In the genomic region with DNA sequence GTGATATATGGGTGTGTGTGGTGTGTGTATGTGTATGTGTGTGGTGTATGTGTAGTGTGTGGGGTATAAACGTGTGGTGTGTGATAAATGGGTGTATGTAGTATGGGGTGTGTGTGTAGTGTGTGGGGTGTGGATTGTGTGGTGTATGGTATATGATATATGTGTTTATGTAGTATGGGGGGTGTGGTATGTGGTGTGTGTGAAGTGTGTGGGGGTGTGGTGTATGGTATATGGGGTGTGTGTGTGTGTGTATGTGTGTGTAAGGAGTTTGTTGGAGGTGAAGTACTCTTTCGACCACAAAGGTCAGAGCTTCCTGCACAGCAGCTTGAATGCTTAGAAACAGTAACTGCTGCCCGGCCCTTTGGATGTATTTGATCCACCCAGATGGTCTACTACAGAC, we compare ENCODE assay signal across 21 cellular contexts.
DNase-seq lines count a peak whose midpoint lies in the region; ATAC-seq, FAIRE-seq and TF ChIP-seq lines count a peak whose summit lies in the region.
"Had no signal": no experiment of that assay in that cellular context is flagged by ENCODE, and none has a peak within 500 bp of the region (broad histone marks: within the 10 kb centered on the region; RNA-seq: fewer than 3 reads in every experiment).

No MANE protein-coding gene starts in this region.

- no peaks in the 10 kb centered on the region for H3K79me2 ChIP-seq in H1 (ENCODE audit: control insufficient read depth in 1 of 2, insufficient read depth in 2 of 2, low read length in 2 of 2)

- H3K9ac ChIP-seq in IMR-90 (ENCODE audit: low read depth, low read length) = no peak overlapping the region
- H3K9ac ChIP-seq in H1 (replicated peaks in 1 of 4; ENCODE audit: extremely low read depth in 1 of 4, low read depth in 3 of 4, low read length in 3 of 4) = no peak overlapping the region
- H3K9ac ChIP-seq: KMS-11, SK-N-SH had no signal

- no peak overlapping the region for H2BK120ac ChIP-seq in IMR-90 (ENCODE audit: low read depth, low read length)
- H2BK120ac ChIP-seq in H1 (replicated peaks; ENCODE audit: low read depth, low read length) = no peak overlapping the region

- no peak overlapping the region for H2AK5ac ChIP-seq in IMR-90 (ENCODE audit: low read depth, low read length)
- H2AK5ac ChIP-seq in H1 (ENCODE audit: low read depth, low read length) = no peak overlapping the region

- H2BK20ac ChIP-seq in IMR-90 (ENCODE audit: low read depth, low read length) (no peak overlapping the region), H1 (ENCODE audit: low read length) (no peak overlapping the region)

- in situ Hi-C loops in IMR-90 (cut with MboI; ENCODE audit: low sequenced_read_pairs) = no loop called here

- no peak overlapping the region for H3K14ac ChIP-seq in IMR-90 (replicated peaks; ENCODE audit: low read depth, low read length)
- no peak overlapping the region for H3K14ac ChIP-seq in H1 (ENCODE audit: insufficient read length)

- no peak overlapping the region for H3K27ac Mint-ChIP-seq in activated T-cell treated with anti-CD3 and anti-CD28 coated beads, Interleukin-2, amount 50 U/mL, for 72 hours
- H3K27ac Mint-ChIP-seq in stimulated activated naive CD8-positive, alpha-beta T cell treated with anti-CD3 and anti-CD28 coated beads, Interleukin-15, amount 100 ng/mL, for 72 hours = no peak overlapping the region
- H3K27ac Mint-ChIP-seq: B cell, CD14-positive monocyte had no signal

- no peak overlapping the region for H3K18ac ChIP-seq in IMR-90 (ENCODE audit: low read depth, low read length)
- H3K18ac ChIP-seq in H1 (ENCODE audit: extremely low read depth, low read length) = no peak overlapping the region

- no peaks in the 10 kb centered on the region for H3K9me3 ChIP-seq in IMR-90 (ENCODE audit: control insufficient read depth, insufficient read depth, low read length)
- no peaks in the 10 kb centered on the region for H3K9me3 ChIP-seq in H1 (ENCODE audit: insufficient read depth in 2 of 2, low read depth in 1 of 2, low read length in 1 of 2)
- H3K9me3 ChIP-seq: A549, SK-N-SH had no signal

- H2BK15ac ChIP-seq in IMR-90 (ENCODE audit: low read depth, low read length) (no peak overlapping the region), H1 (ENCODE audit: low read length) (no peak overlapping the region)

- no peaks in the 10 kb centered on the region for H3K79me1 ChIP-seq in IMR-90 (ENCODE audit: low read depth in 1 of 2, low read length in 2 of 2)
- no peaks in the 10 kb centered on the region for H3K79me1 ChIP-seq in H1 (ENCODE audit: low read depth, low read length)

- no peak overlapping the region for H3K4me3 ChIP-seq in IMR-90 (ENCODE audit: insufficient read depth, low read depth, low read length)
- no peak overlapping the region for H3K4me3 ChIP-seq in H1 (ENCODE audit: extremely low read depth in 1 of 4, insufficient read depth in 2 of 4, low read depth in 3 of 4, low read length in 4 of 4)
- H3K4me3 ChIP-seq: A549 had no signal

- TF ChIP-seq POLR2A in IMR-90 (IDR thresholded peaks at IDR 0.05; ENCODE audit: low read depth, low read length) (no peak), H1 (IDR thresholded peaks at IDR 0.05; ENCODE audit: control extremely low read depth in 1 of 2, low read depth in 2 of 2, low read length in 2 of 2) (no peak)

- H3K4me1 ChIP-seq in IMR-90 (ENCODE audit: control insufficient read depth, insufficient read depth, low read length) (no peaks in the 10 kb centered on the region), H1 (replicated peaks in 1 of 4; ENCODE audit: control insufficient read depth in 3 of 4, insufficient read depth in 4 of 4, low read length in 3 of 4) (no peaks in the 10 kb centered on the region; a peak in 1 of 7 replicates)
- H3K4me1 ChIP-seq: A549 had no signal

- H3K4ac ChIP-seq in IMR-90 (ENCODE audit: low read depth, low read length) (no peak overlapping the region), H1 (replicated peaks; ENCODE audit: insufficient read length, low read depth, low read length) (no peak overlapping the region)

- H4K5ac ChIP-seq in IMR-90 (ENCODE audit: low read depth, low read length) (no peak overlapping the region), H1 (ENCODE audit: insufficient read length, low read depth, low read length) (no peak overlapping the region)

- H4K8ac ChIP-seq in IMR-90 (ENCODE audit: low read depth in 2 of 2, low read length in 2 of 2) = no peak overlapping the region
- no peak overlapping the region for H4K8ac ChIP-seq in H1 (ENCODE audit: extremely low read depth, insufficient read depth, low read length)

- no peak for FAIRE-seq in H1 (lab: Jason Lieb, UNC)
- FAIRE-seq: A549, G401.6 had no signal

- intact Hi-C loops in IMR-90 (cut with micrococcal nuclease) = loop anchor here (5.0 kb wide), 3 partner anchors 1021 to 1331 kb away; a partner anchor contains a TSS

- H3K27me3 ChIP-seq in IMR-90 (ENCODE audit: control insufficient read depth, insufficient read depth, low read length) = peaks cover 2% of the 10 kb centered on the region; the same call in 1 of the 2 replicates
- H3K27me3 ChIP-seq in H1 (replicated peaks in 1 of 4; ENCODE audit: control insufficient read depth in 3 of 4, extremely low read depth in 1 of 4, insufficient read depth in 3 of 4, low read length in 3 of 4) = no peaks in the 10 kb centered on the region

- no peak overlapping the region for H2AK9ac ChIP-seq in IMR-90 (replicated peaks; ENCODE audit: low read depth, low read length, poor library complexity)

- TF ChIP-seq RAD21 in IMR-90 (IDR thresholded peaks at IDR 0.05; ENCODE audit: low read length) (no peak), H1 (IDR thresholded peaks at IDR 0.05 in 1 of 2, conservative IDR thresholded peaks at IDR 0.05 in 1 of 2; ENCODE audit: low read depth in 2 of 2, low read length in 2 of 2) (no peak)

- peak; percentile 39 to 40 for ATAC-seq in activated T-cell treated with anti-CD3 and anti-CD28 coated beads, Interleukin-2, amount 50 U/mL, for 72 hours (replicated peaks in 1 of 2)
- no peak for ATAC-seq in IMR-90 (ENCODE audit: low read depth)
- ATAC-seq in stimulated activated naive CD8-positive, alpha-beta T cell treated with anti-CD3 and anti-CD28 coated beads, Interleukin-15, amount 100 ng/mL, for 72 hours = peak; percentile 50
- ATAC-seq in HG02610 (IDR thresholded peaks at IDR 0.05; ENCODE audit: unreplicated experiment) = no peak
- ATAC-seq: A549 had no signal

- no peak overlapping the region for H3K23ac ChIP-seq in IMR-90 (ENCODE audit: low read depth, low read length)
- no peak overlapping the region for H3K23ac ChIP-seq in H1 (ENCODE audit: insufficient read length)

- DNase-seq in activated T-cell treated with anti-CD3 and anti-CD28 coated beads, Interleukin-2, amount 50 U/mL, for 72 hours = no peak
- DNase-seq in activated T-cell treated with anti-CD3 and anti-CD28 coated beads, Interleukin-2, amount 50 U/mL, for 48 hours = no peak
- DNase-seq in IMR-90 (no peak), H1 (ENCODE audit: low read depth in 1 of 2, low spot score in 2 of 2) (no peak), KG1 (lab: John Stamatoyannopoulos, UW) (no peak)
- DNase-seq in stimulated activated naive CD8-positive, alpha-beta T cell treated with anti-CD3 and anti-CD28 coated beads, Interleukin-15, amount 100 ng/mL, for 72 hours = no peak
- DNase-seq: NCI-H1092 treated with DMSO at 0.1 percent for 48 hours; NCI-H1436 treated with DMSO at 0.1 percent for 48 hours; NCI-H1930; NCI-H226; NCI-H510A treated with DMSO at 0.1 percent for 48 hours; NCI-H748 treated with DMSO at 0.1 percent for 48 hours; NK-92 treated with Interleukin-12 subunit alpha and Interleukin-12 subunit beta, amount 100 ng/mL, for 24 hours; SIG-M5; SK-N-SH had no signal

- dilution Hi-C loops in IMR-90 (cut with HindIII; ENCODE audit: low sequenced_read_pairs, unreplicated experiment) = no loop called here

- no peak overlapping the region for H3K4me3 Mint-ChIP-seq in activated T-cell treated with anti-CD3 and anti-CD28 coated beads, Interleukin-2, amount 50 U/mL, for 72 hours
- no peak overlapping the region for H3K4me3 Mint-ChIP-seq in stimulated activated naive CD8-positive, alpha-beta T cell treated with anti-CD3 and anti-CD28 coated beads, Interleukin-15, amount 100 ng/mL, for 72 hours
- H3K4me3 Mint-ChIP-seq: B cell, CD14-positive monocyte had no signal

- no peak for TF ChIP-seq EP300 in H1 (IDR thresholded peaks at IDR 0.05; ENCODE audit: borderline replicate concordance in 1 of 2, low read depth in 2 of 2, low read length in 2 of 2)

- H2BK5ac ChIP-seq in IMR-90 (ENCODE audit: low read depth, low read length, poor library complexity, severe bottlenecking) = peak overlapping the region; percentile 85
- H2BK5ac ChIP-seq in H1 (ENCODE audit: low read depth, low read length) = no peak overlapping the region; the same call in 1 of the 2 replicates

- H4K91ac ChIP-seq in IMR-90 (ENCODE audit: insufficient read depth, low read depth, low read length) (no peak overlapping the region), H1 (replicated peaks; ENCODE audit: insufficient read length, low read length) (no peak overlapping the region)

- no peak overlapping the region for H3K27ac ChIP-seq in IMR-90 (ENCODE audit: insufficient read depth, low read length)
- no peak overlapping the region for H3K27ac ChIP-seq in H1 (ENCODE audit: low read depth, low read length)
- H3K27ac ChIP-seq: A549, KMS-11 had no signal

- H3K56ac ChIP-seq in IMR-90 (ENCODE audit: extremely low read depth, insufficient read depth, low read length) = no peak overlapping the region
- peak overlapping the region; percentile 94 for H3K56ac ChIP-seq in H1 (replicated peaks; ENCODE audit: insufficient read length, low read depth, low read length)

- H3K9me3 Mint-ChIP-seq in activated T-cell treated with anti-CD3 and anti-CD28 coated beads, Interleukin-2, amount 50 U/mL, for 72 hours = peaks cover 3 to 5% of the 10 kb centered on the region in 2 donors
- peaks cover 0 to 9% of the 10 kb centered on the region in 2 donors for H3K9me3 Mint-ChIP-seq in stimulated activated naive CD8-positive, alpha-beta T cell treated with anti-CD3 and anti-CD28 coated beads, Interleukin-15, amount 100 ng/mL, for 72 hours

- peaks cover 0 to 4% of the 10 kb centered on the region in 2 donors for H3K36me3 Mint-ChIP-seq in activated T-cell treated with anti-CD3 and anti-CD28 coated beads, Interleukin-2, amount 50 U/mL, for 72 hours (ENCODE audit: insufficient read depth in 2 of 2)

- no TSS peak for BruUV-seq in IMR-90 (replicated peaks; lab: Mats Ljungman, UMichigan)

- CTCF ChIA-PET in IMR-90 (lab: Yijun Ruan, JAX) = no interaction called here
- CTCF ChIA-PET in H1 (lab: Charles Lee; ENCODE audit: partially characterized antibody) = interaction anchor here (0.6 to 1.4 kb wide), 5 partner anchors 83 to 732 kb away, joined by 3 to 8 read pairs (median 3); no protein-coding TSS in a partner anchor

- H2AFZ ChIP-seq in IMR-90 (replicated peaks; ENCODE audit: low read length, poor library complexity) (no peak overlapping the region), H1 (ENCODE audit: low read length) (no peak overlapping the region)

- WGBS in IMR-90 (ENCODE audit: extremely low coverage in 2 of 2, insufficient read length in 1 of 2), 2 experiments = 29% methylated on average over 1 of the region's 3 CpGs; no CpG with 5 or more reads in 1 of the 2 experiments
- 79% methylated on average over 3 of the region's 3 CpGs; no CpG with 5 or more reads in 1 of the 2 experiments for WGBS in H1 (ENCODE audit: extremely low coverage in 1 of 2, insufficient coverage in 1 of 2, insufficient read length in 1 of 2, insufficient replicate concordance in 2 of 2, low coverage in 1 of 2, low lambda C conversion rate in 2 of 2, missing lambda C conversion rate in 1 of 2), 2 experiments

- H3K36me3 ChIP-seq in IMR-90 (ENCODE audit: control insufficient read depth, insufficient read depth, low read length) (no peaks in the 10 kb centered on the region), H1 (ENCODE audit: control insufficient read depth in 2 of 4, insufficient read depth in 4 of 4, low read length in 3 of 4) (no peaks in the 10 kb centered on the region)

- TF ChIP-seq CTCF in IMR-90 (conservative IDR thresholded peaks at IDR 0.05; ENCODE audit: low read depth, low read length) = no peak
- no peak for TF ChIP-seq CTCF in H1 (IDR thresholded peaks at IDR 0.05; ENCODE audit: control extremely low read depth in 1 of 3, insufficient read depth in 1 of 3, low read depth in 1 of 3, low read length in 3 of 3)

- H4K20me1 ChIP-seq in IMR-90 (ENCODE audit: insufficient read depth, low read length) (no peaks in the 10 kb centered on the region), H1 (replicated peaks in 1 of 2; ENCODE audit: control insufficient read depth in 1 of 2, insufficient read depth in 2 of 2, low read length in 2 of 2) (peaks cover 0 to 8% of the 10 kb centered on the region in 2 experiments)

- H3K4me1 Mint-ChIP-seq in activated T-cell treated with anti-CD3 and anti-CD28 coated beads, Interleukin-2, amount 50 U/mL, for 72 hours (ENCODE audit: low read depth) = no peaks in the 10 kb centered on the region
- H3K4me1 Mint-ChIP-seq in stimulated activated naive CD8-positive, alpha-beta T cell treated with anti-CD3 and anti-CD28 coated beads, Interleukin-15, amount 100 ng/mL, for 72 hours = no peaks in the 10 kb centered on the region

- H3K27me3 Mint-ChIP-seq in activated T-cell treated with anti-CD3 and anti-CD28 coated beads, Interleukin-2, amount 50 U/mL, for 72 hours (ENCODE audit: low read depth) = peaks cover 12% of the 10 kb centered on the region
- H3K27me3 Mint-ChIP-seq in stimulated activated naive CD8-positive, alpha-beta T cell treated with anti-CD3 and anti-CD28 coated beads, Interleukin-15, amount 100 ng/mL, for 72 hours = peaks cover 20% of the 10 kb centered on the region

- H3K4me2 ChIP-seq in IMR-90 (ENCODE audit: low read depth, low read length) (no peak overlapping the region), H1 (ENCODE audit: insufficient read depth in 1 of 2, low read depth in 2 of 2, low read length in 2 of 2) (no peak overlapping the region)
- H3K4me2 ChIP-seq: A549, KMS-11, SK-N-SH had no signal

- H3K9me1 ChIP-seq in IMR-90 (ENCODE audit: insufficient read depth, low read length) = no peaks in the 10 kb centered on the region

- H3K23me2 ChIP-seq in H1 (ENCODE audit: low read depth, low read length) = peaks cover 11% of the 10 kb centered on the region; the same call in 1 of the 2 replicates

- peak overlapping the region; percentile 62; the same call in 1 of the 2 replicates for H2BK12ac ChIP-seq in H1 (ENCODE audit: low read depth, low read length)

- POLR2A ChIA-PET in IMR-90 (lab: Charles Lee; ENCODE audit: unreplicated experiment) (no interaction called here), H1 (lab: Charles Lee; ENCODE audit: partially characterized antibody) (interaction anchor here (0.6 kb wide), 2 partner anchors 9 to 1225 kb away, joined by 3 to 4 read pairs; no protein-coding TSS in a partner anchor)

Comparison
In these comparisons a context has a peak if more than half of its experiments do, and no peak if none do; other contexts are left out.
1. ATAC-seq: peak in activated T-cell treated with anti-CD3 and anti-CD28 coated beads, Interleukin-2, amount 50 U/mL, for 72 hours (2 of 2) and stimulated activated naive CD8-positive, alpha-beta T cell treated with anti-CD3 and anti-CD28 coated beads, Interleukin-15, amount 100 ng/mL, for 72 hours (single experiment); none in IMR-90 (single experiment) and HG02610 (single experiment).